In genomic region chr3:11932636-11933035, GRCh38 we compare ENCODE assay signal across 18 cellular contexts.
"Had no signal": no experiment of that assay in that cellular context is flagged by ENCODE, and none has a peak within 500 bp of the region (broad histone marks: within the 10 kb centered on the region; RNA-seq: fewer than 3 reads in every experiment).

No MANE protein-coding gene starts in this region.

- DNase-seq: occipital lobe; ovary; posterior cingulate gyrus; psoas muscle; right cardiac atrium; right lobe of liver; sigmoid colon; small intestine; stimulated activated CD4-positive, alpha-beta T cell treated with anti-CD3 and anti-CD28 coated beads, Interleukin-15, amount 100 ng/mL, for 24 hours; stimulated activated CD4-positive, alpha-beta T cell treated with anti-CD3 and anti-CD28 coated beads, Interleukin-2, amount 100 ng/mL, for 24 hours; stimulated activated CD4-positive, alpha-beta T cell treated with anti-CD3 and anti-CD28 coated beads, Interleukin-2, amount 100 ng/mL, for 48 hours; stimulated activated CD4-positive, alpha-beta T cell treated with anti-CD3 and anti-CD28 coated beads, Interleukin-4, amount 100 ng/mL, for 24 hours; stimulated activated naive B cell treated with anti-CD40 and anti-IgM and Interleukin-4, amounts not matched to agents 10 μg/mL and 1 μg/mL and 100 μg/mL, for 72 hours; stimulated activated naive CD4-positive, alpha-beta T cell treated with Interleukin-2 at 50 U/mL for 16 hours; stomach; thyroid gland; trophoblast cell; upper lobe of left lung had no signal
